ENCODE assay signal across 1 cellular context in the genomic region with DNA sequence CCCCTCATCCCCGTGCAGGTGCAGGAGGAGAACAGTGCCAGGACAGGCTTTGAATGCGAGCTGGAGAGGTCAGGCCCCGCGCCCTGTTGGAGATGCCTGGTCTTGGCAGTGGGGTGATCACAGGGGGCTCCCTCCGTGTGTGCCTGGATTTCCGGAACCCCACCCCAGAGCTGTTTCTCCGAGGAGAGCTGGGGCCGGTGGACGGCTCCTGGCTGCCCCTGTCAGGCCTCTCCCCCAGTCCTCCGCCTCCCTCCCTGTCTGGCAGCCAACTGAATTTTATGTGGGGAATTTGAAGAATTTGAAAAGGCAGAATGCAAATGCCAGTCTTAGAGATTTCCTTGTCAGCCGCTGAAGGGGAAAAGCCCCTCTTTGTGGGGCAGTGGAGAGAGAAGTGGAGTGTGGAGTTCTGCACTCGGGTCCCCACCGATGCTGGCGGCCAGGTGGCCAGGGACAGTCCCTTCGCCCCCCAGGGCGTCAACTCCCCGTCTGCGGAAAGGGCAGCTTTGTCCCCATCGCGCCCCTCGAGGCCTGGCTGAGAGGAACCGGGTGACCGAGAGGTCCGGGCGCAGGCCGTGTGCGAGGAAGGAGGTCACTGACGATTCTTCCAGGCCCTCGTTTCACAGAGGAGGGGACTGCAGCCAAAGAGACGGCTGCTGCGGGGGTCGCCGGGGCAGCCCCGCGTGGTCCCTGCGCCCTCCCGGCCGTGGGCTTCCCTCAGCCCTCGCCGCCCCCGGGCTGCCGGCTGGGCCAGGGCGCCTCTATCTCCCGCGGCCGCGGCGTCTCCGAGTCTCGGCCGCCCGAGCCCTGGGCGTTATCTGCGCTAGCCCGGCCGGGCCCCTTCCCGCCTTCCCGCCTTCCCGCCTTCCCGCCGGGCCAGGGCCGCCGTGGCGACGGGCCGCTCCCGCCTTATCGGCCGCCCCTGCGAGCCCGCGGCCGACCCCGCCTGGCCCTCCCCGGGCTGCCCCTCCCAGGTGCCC.
A peak's percentile ranks its signal among the peaks of the same experiment; 100 is the strongest.
TF ChIP-seq lines count a peak whose summit lies in the region.

No MANE protein-coding gene starts in this region.

TF ChIP-seq in K562, 482 proteins besides CTCF, POLR2A, EP300 and RAD21 (continued from another document and continues in another):
- TF ChIP-seq, protein P1, sequence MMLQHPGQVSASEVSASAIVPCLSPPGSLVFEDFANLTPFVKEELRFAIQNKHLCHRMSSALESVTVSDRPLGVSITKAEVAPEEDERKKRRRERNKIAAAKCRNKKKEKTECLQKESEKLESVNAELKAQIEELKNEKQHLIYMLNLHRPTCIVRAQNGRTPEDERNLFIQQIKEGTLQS (IDR thresholded peaks at IDR 0.05) = no peak
- TF ChIP-seq, protein P1 (CRISPR knock-in tag; conservative IDR thresholded peaks at IDR 0.05) = no peak
- TF ChIP-seq GTF2F1 (IDR thresholded peaks at IDR 0.05; ENCODE audit: low read depth, low read length) = no peak
- no peak for TF ChIP-seq ZNF224 (CRISPR knock-in tag; IDR thresholded peaks at IDR 0.05)
- peak; percentile 90 for TF ChIP-seq HMGN3 (IDR thresholded peaks at IDR 0.05; ENCODE audit: borderline replicate concordance, extremely low read depth, insufficient read length, low read depth, low read length)
- no peak for TF ChIP-seq ZFP1 (CRISPR knock-in tag; IDR thresholded peaks at IDR 0.05)
- TF ChIP-seq FOSL1 (tag; conservative IDR thresholded peaks at IDR 0.05) = no peak
- TF ChIP-seq POLR2H (tag; IDR thresholded peaks at IDR 0.05; ENCODE audit: low read depth) = no peak
- TF ChIP-seq PHF20 (IDR thresholded peaks at IDR 0.05; ENCODE audit: partially characterized antibody) = no peak
- peak; percentile 68 for TF ChIP-seq HNRNPLL (IDR thresholded peaks at IDR 0.05; ENCODE audit: low read depth, low read length, poor library complexity, severe bottlenecking)
- no peak for TF ChIP-seq SAFB2 (IDR thresholded peaks at IDR 0.05; ENCODE audit: borderline replicate concordance, low read depth, low read length, severe bottlenecking)
- TF ChIP-seq, protein P2, sequence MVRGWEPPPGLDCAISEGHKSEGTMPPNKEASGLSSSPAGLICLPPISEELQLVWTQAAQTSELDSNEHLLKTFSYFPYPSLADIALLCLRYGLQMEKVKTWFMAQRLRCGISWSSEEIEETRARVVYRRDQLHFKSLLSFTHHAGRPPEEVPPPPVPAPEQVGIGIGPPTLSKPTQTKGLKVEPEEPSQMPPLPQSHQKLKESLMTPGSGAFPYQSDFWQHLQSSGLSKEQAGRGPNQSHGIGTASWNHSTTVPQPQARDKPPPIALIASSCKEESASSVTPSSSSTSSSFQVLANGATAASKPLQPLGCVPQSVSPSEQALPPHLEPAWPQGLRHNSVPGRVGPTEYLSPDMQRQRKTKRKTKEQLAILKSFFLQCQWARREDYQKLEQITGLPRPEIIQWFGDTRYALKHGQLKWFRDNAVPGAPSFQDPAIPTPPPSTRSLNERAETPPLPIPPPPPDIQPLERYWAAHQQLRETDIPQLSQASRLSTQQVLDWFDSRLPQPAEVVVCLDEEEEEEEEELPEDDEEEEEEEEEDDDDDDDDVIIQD (CRISPR knock-in tag; IDR thresholded peaks at IDR 0.05) = no peak
- no peak for TF ChIP-seq CHD4 (IDR thresholded peaks at IDR 0.05; ENCODE audit: insufficient read depth, insufficient replicate concordance, low read depth, low read length, poor library complexity, severe bottlenecking)
- TF ChIP-seq, protein P3, sequence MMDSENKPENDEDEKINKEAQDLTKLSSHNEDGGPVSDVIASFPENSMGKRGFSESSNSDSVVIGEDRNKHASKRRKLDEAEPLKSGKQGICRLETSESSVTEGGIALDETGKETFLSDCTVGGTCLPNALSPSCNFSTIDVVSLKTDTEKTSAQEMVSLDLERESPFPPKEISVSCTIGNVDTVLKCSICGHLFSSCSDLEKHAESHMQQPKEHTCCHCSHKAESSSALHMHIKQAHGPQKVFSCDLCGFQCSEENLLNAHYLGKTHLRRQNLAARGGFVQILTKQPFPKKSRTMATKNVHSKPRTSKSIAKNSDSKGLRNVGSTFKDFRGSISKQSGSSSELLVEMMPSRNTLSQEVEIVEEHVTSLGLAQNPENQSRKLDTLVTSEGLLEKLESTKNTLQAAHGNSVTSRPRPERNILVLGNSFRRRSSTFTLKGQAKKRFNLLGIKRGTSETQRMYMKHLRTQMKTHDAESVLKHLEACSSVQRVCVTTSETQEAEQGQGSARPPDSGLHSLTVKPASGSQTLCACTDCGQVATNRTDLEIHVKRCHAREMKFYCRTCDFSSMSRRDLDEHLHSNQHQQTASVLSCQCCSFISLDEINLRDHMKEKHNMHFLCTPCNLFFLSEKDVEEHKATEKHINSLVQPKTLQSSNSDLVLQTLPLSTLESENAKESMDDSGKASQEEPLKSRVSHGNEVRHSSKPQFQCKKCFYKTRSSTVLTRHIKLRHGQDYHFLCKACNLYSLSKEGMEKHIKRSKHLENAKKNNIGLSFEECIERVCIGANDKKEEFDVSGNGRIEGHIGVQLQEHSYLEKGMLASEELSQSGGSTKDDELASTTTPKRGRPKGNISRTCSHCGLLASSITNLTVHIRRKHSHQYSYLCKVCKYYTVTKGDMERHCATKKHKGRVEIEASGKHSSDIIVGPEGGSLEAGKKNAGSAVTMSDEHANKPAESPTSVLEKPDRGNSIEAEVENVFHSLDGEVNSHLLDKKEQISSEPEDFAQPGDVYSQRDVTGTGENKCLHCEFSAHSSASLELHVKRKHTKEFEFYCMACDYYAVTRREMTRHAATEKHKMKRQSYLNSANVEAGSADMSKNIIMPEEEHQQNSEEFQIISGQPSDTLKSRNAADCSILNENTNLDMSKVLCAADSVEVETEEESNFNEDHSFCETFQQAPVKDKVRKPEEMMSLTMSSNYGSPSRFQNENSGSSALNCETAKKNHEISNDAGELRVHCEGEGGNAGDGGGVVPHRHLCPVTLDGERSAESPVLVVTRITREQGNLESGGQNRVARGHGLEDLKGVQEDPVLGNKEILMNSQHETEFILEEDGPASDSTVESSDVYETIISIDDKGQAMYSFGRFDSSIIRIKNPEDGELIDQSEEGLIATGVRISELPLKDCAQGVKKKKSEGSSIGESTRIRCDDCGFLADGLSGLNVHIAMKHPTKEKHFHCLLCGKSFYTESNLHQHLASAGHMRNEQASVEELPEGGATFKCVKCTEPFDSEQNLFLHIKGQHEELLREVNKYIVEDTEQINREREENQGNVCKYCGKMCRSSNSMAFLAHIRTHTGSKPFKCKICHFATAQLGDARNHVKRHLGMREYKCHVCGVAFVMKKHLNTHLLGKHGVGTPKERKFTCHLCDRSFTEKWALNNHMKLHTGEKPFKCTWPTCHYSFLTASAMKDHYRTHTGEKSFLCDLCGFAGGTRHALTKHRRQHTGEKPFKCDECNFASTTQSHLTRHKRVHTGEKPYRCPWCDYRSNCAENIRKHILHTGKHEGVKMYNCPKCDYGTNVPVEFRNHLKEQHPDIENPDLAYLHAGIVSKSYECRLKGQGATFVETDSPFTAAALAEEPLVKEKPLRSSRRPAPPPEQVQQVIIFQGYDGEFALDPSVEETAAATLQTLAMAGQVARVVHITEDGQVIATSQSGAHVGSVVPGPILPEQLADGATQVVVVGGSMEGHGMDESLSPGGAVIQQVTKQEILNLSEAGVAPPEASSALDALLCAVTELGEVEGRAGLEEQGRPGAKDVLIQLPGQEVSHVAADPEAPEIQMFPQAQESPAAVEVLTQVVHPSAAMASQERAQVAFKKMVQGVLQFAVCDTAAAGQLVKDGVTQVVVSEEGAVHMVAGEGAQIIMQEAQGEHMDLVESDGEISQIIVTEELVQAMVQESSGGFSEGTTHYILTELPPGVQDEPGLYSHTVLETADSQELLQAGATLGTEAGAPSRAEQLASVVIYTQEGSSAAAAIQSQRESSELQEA (IDR thresholded peaks at IDR 0.05; ENCODE audit: low read depth) = no peak
- TF ChIP-seq ARID1B (IDR thresholded peaks at IDR 0.05) = no peak
- no peak for TF ChIP-seq DDX20 (tag; IDR thresholded peaks at IDR 0.05; ENCODE audit: low read depth)
- no peak for TF ChIP-seq TEAD4 (IDR thresholded peaks at IDR 0.05; ENCODE audit: low read length)
- no peak for TF ChIP-seq TEAD4 (CRISPR knock-in tag; IDR thresholded peaks at IDR 0.05; ENCODE audit: borderline replicate concordance)
- peak; percentile 63; the same call in 1 of the 2 replicates for TF ChIP-seq NR1H2 (CRISPR knock-in tag; IDR thresholded peaks at IDR 0.05)
- peak; percentile 97 for TF ChIP-seq CCNT2 (IDR thresholded peaks at IDR 0.05; ENCODE audit: borderline replicate concordance, extremely low read depth, insufficient read length, low read depth, low read length)
- TF ChIP-seq XRCC4 (IDR thresholded peaks at IDR 0.05; ENCODE audit: extremely low read depth, insufficient read depth, insufficient read length) = no peak
- TF ChIP-seq EP400 (IDR thresholded peaks at IDR 0.05) = no peak
- no peak for TF ChIP-seq JUN (IDR thresholded peaks at IDR 0.05; ENCODE audit: borderline replicate concordance, low read depth, low read length)
- TF ChIP-seq JUN (CRISPR knock-in tag; IDR thresholded peaks at IDR 0.05; ENCODE audit: borderline replicate concordance) = no peak
- TF ChIP-seq, protein P4, sequence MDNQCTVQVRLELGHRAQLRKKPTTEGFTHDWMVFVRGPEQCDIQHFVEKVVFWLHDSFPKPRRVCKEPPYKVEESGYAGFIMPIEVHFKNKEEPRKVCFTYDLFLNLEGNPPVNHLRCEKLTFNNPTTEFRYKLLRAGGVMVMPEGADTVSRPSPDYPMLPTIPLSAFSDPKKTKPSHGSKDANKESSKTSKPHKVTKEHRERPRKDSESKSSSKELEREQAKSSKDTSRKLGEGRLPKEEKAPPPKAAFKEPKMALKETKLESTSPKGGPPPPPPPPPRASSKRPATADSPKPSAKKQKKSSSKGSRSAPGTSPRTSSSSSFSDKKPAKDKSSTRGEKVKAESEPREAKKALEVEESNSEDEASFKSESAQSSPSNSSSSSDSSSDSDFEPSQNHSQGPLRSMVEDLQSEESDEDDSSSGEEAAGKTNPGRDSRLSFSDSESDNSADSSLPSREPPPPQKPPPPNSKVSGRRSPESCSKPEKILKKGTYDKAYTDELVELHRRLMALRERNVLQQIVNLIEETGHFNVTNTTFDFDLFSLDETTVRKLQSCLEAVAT (IDR thresholded peaks at IDR 0.05) = 0 out of 4 replicates have a peak, but pooled peaks of 1 of the 2 experiments have one; percentile 15
- TF ChIP-seq TGIF2 (CRISPR knock-in tag; IDR thresholded peaks at IDR 0.05) = no peak
- no peak for TF ChIP-seq ZNF140 (CRISPR knock-in tag; IDR thresholded peaks at IDR 0.05)
- TF ChIP-seq MEF2D (tag; conservative IDR thresholded peaks at IDR 0.05; ENCODE audit: low read depth) = no peak
- peak; percentile 76 for TF ChIP-seq TCF3 (CRISPR knock-in tag; IDR thresholded peaks at IDR 0.05)
- TF ChIP-seq ZNF408 (CRISPR knock-in tag; IDR thresholded peaks at IDR 0.05; ENCODE audit: low read depth) = no peak
- TF ChIP-seq ZNF232 (CRISPR knock-in tag; IDR thresholded peaks at IDR 0.05) = no peak
- no peak for TF ChIP-seq FOXK1 (CRISPR knock-in tag; IDR thresholded peaks at IDR 0.05; ENCODE audit: borderline replicate concordance)
- no peak for TF ChIP-seq ELF2 (CRISPR knock-in tag; IDR thresholded peaks at IDR 0.05)
- TF ChIP-seq POLR2AphosphoS5 (IDR thresholded peaks at IDR 0.05; ENCODE audit: control insufficient read depth, insufficient read depth, low read depth, low read length) = peak; percentile 46; the same call in 1 of the 2 replicates
- no peak for TF ChIP-seq ZNF354B (CRISPR knock-in tag; IDR thresholded peaks at IDR 0.05)
- TF ChIP-seq MYC (IDR thresholded peaks at IDR 0.05; ENCODE audit: low read depth, low read length) = no peak
- no peak for TF ChIP-seq MYC (CRISPR knock-in tag; IDR thresholded peaks at IDR 0.05; ENCODE audit: borderline replicate concordance, low read depth)
- no peak for TF ChIP-seq KDM1A (IDR thresholded peaks at IDR 0.05)
- no peak for TF ChIP-seq TSC22D4 (tag; IDR thresholded peaks at IDR 0.05)
- no peak for TF ChIP-seq FOXP1 (CRISPR knock-in tag; IDR thresholded peaks at IDR 0.05)
- no peak for TF ChIP-seq SIX5 (IDR thresholded peaks at IDR 0.05; ENCODE audit: borderline replicate concordance in 1 of 2, insufficient read depth in 1 of 2, low read depth in 1 of 2, low read length in 2 of 2)
- no peak for TF ChIP-seq ZNF311 (CRISPR knock-in tag; IDR thresholded peaks at IDR 0.05)
- TF ChIP-seq GABPB2 (CRISPR knock-in tag; conservative IDR thresholded peaks at IDR 0.05) = no peak
- TF ChIP-seq ERF (CRISPR knock-in tag; IDR thresholded peaks at IDR 0.05) = peak; percentile 95
- no peak for TF ChIP-seq ZNF316 (IDR thresholded peaks at IDR 0.05)
- TF ChIP-seq HDAC8 (tag; IDR thresholded peaks at IDR 0.05) = peak; percentile 78; the same call in 1 of the 2 replicates
- TF ChIP-seq HDAC6 (IDR thresholded peaks at IDR 0.05; ENCODE audit: low read depth, low read length) = no peak
- no peak for TF ChIP-seq BCL6 (CRISPR knock-in tag; IDR thresholded peaks at IDR 0.05)
- TF ChIP-seq ZNF778 (CRISPR knock-in tag; IDR thresholded peaks at IDR 0.05) = no peak
- TF ChIP-seq RBM34 (IDR thresholded peaks at IDR 0.05; ENCODE audit: borderline replicate concordance, insufficient read depth, low read length) = no peak
- TF ChIP-seq CBX5 (IDR thresholded peaks at IDR 0.05; ENCODE audit: borderline replicate concordance, low read depth) = no peak
- TF ChIP-seq, protein P5, sequence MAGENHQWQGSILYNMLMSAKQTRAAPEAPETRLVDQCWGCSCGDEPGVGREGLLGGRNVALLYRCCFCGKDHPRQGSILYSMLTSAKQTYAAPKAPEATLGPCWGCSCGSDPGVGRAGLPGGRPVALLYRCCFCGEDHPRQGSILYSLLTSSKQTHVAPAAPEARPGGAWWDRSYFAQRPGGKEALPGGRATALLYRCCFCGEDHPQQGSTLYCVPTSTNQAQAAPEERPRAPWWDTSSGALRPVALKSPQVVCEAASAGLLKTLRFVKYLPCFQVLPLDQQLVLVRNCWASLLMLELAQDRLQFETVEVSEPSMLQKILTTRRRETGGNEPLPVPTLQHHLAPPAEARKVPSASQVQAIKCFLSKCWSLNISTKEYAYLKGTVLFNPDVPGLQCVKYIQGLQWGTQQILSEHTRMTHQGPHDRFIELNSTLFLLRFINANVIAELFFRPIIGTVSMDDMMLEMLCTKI (IDR thresholded peaks at IDR 0.05; ENCODE audit: partially characterized antibody) = no peak
- peak; percentile 75 for TF ChIP-seq POLR2G (IDR thresholded peaks at IDR 0.05; ENCODE audit: low read depth, low read length)
